Comparison of ENCODE assay signal across 9 cellular contexts in the genomic region with DNA sequence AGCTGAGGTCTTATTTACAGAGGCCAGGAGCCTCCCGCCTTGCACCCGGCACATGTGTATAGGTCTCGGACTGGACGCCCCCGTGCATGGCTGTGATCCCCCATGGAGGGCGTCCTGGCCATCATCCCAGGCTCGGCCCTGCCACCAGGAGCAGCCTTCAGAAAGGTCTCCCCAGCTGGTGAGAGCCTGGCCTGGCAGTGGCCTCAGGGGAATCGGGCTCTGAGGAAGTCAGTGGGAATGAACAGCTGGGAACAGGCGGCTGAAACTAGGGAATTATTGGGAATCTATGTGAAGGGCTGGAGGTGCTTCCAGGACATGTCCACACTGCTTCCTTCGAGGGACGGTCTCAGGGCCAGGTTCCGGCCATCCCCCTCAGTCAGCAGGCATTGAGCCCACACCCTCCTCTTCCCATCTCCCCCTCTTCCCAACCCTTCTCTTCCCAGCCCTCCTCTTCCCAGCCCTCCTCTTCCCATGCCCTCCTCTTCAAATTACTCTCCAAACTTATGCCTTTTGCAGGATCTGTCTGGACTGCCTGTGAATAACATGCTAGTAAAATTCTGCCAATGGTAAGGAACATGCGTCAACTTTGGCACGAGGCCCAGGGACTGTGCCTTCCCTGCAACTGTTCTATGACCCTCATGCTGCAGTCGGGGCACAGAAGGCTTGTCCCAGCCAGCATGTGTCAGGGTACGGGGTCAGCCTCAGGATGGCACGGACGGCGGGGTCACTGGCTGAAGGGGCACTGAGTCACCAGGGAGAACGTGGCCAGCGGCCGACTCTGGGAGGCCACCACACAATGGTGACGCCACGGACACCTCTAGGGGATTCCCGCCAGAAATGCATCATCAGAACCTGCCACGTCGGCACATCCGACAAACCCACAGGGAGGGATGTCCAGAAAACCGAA. TPM values are rescaled to one million over a fixed set of nuclear protein-coding genes. Genes with fewer than 3 reads are reported as not detected.
DNase-seq lines count a peak whose midpoint lies in the region; ATAC-seq, FAIRE-seq and TF ChIP-seq lines count a peak whose summit lies in the region.
"Had no signal": no experiment of that assay in that cellular context is flagged by ENCODE, and none has a peak within 500 bp of the region (broad histone marks: within the 10 kb centered on the region; RNA-seq: fewer than 3 reads in every experiment).

No MANE protein-coding gene starts in this region.

- no peaks in the 10 kb centered on the region for H3K27me3 Mint-ChIP-seq in stimulated activated naive CD8-positive, alpha-beta T cell treated with anti-CD3 and anti-CD28 coated beads, Interleukin-15, Interleukin-2, amounts not matched to agents 100 ng/mL and 50 ng/mL, for 24 hours

- H3K4me3 Mint-ChIP-seq in stimulated activated naive CD8-positive, alpha-beta T cell treated with anti-CD3 and anti-CD28 coated beads, Interleukin-15, Interleukin-2, amounts not matched to agents 100 ng/mL and 50 ng/mL, for 24 hours, result no peak overlapping the region

- H3K36me3 Mint-ChIP-seq in stimulated activated naive CD8-positive, alpha-beta T cell treated with anti-CD3 and anti-CD28 coated beads, Interleukin-15, Interleukin-2, amounts not matched to agents 100 ng/mL and 50 ng/mL, for 24 hours (ENCODE audit: low read depth), result peaks cover 16% of the 10 kb centered on the region

- H3K4me1 Mint-ChIP-seq in stimulated activated naive CD8-positive, alpha-beta T cell treated with anti-CD3 and anti-CD28 coated beads, Interleukin-15, Interleukin-2, amounts not matched to agents 100 ng/mL and 50 ng/mL, for 24 hours (ENCODE audit: low read depth), result no peaks in the 10 kb centered on the region

- peaks cover 10% of the 10 kb centered on the region for H3K4me1 ChIP-seq in vagina
- H3K4me1 ChIP-seq: Caco-2 had no signal

- H3K27me3 ChIP-seq in vagina, result no peaks in the 10 kb centered on the region

- H3K4me3 ChIP-seq in vagina, result no peak overlapping the region

- no peaks in the 10 kb centered on the region for H3K9me3 ChIP-seq in vagina
- H3K9me3 ChIP-seq: Caco-2 had no signal

- TF ChIP-seq CTCF in vagina (IDR thresholded peaks at IDR 0.05), result no peak

- H3K27ac ChIP-seq in vagina, result no peak overlapping the region

- no peak for ATAC-seq in stimulated activated naive CD8-positive, alpha-beta T cell treated with anti-CD3 and anti-CD28 coated beads, Interleukin-15, Interleukin-2, amounts not matched to agents 100 U/mL and 50 U/mL, for 24 hours

- no peaks in the 10 kb centered on the region for H3K9me3 Mint-ChIP-seq in stimulated activated naive CD8-positive, alpha-beta T cell treated with anti-CD3 and anti-CD28 coated beads, Interleukin-15, Interleukin-2, amounts not matched to agents 100 ng/mL and 50 ng/mL, for 24 hours

- peak overlapping the region; percentile 23 for H3K27ac Mint-ChIP-seq in stimulated activated naive CD8-positive, alpha-beta T cell treated with anti-CD3 and anti-CD28 coated beads, Interleukin-15, Interleukin-2, amounts not matched to agents 100 ng/mL and 50 ng/mL, for 24 hours

- TF ChIP-seq POLR2A in vagina (IDR thresholded peaks at IDR 0.05), result no peak

- FAIRE-seq in urothelium cell line (lab: Jason Lieb, UNC), result no peak

- intact Hi-C loops in vagina (cut with DNase I), result no loop called here

- DNase-seq in stimulated activated naive CD8-positive, alpha-beta T cell treated with anti-CD3 and anti-CD28 coated beads, Interleukin-15, Interleukin-2, amounts not matched to agents 100 U/mL and 50 U/mL, for 24 hours, result no peak
- DNase-seq in dermis blood vessel endothelial cell (peak; percentile 50), myocyte (ENCODE audit: low read depth) (peak; percentile 87), urothelium cell line (ENCODE audit: low spot score) (no peak), vagina (ENCODE audit: extremely low spot score in 2 of 2) (no peak)
- no peak for DNase-seq in stimulated activated CD4-positive, alpha-beta T cell treated with anti-CD3 and anti-CD28 coated beads, Interleukin-2, amount 100 ng/mL, for 24 hours
- no peak for DNase-seq in activated CD4-positive, alpha-beta T cell treated with anti-CD3 and anti-CD28 coated beads, Interleukin-2, amount 50 U/mL, for 4 hours
- DNase-seq: Caco-2 had no signal

- peaks cover 0 to 6% of the 10 kb centered on the region in 2 donors for H3K36me3 ChIP-seq in vagina

RNA-seq across cellular contexts. Expression of a gene that starts 24.2 kb away (rescaled TPM):
- total RNA-seq in dermis blood vessel endothelial cell (0.17 and 0.28 TPM in 2 replicates), myocyte (not detected in 2 replicates), vagina (not detected)
- 2.1 TPM for polyA plus RNA-seq in myocyte (2012)
- total RNA-seq: Caco-2 had no signal

Comparison
In these comparisons a context has a peak if more than half of its experiments do, and no peak if none do; other contexts are left out.
1. DNase-seq: peak in dermis blood vessel endothelial cell (single experiment) and myocyte (single experiment); none in stimulated activated naive CD8-positive, alpha-beta T cell treated with anti-CD3 and anti-CD28 coated beads, Interleukin-15, Interleukin-2, amounts not matched to agents 100 U/mL and 50 U/mL, for 24 hours (single experiment), stimulated activated CD4-positive, alpha-beta T cell treated with anti-CD3 and anti-CD28 coated beads, Interleukin-2, amount 100 ng/mL, for 24 hours (0 of 2), activated CD4-positive, alpha-beta T cell treated with anti-CD3 and anti-CD28 coated beads, Interleukin-2, amount 50 U/mL, for 4 hours (0 of 2), urothelium cell line (single experiment) and vagina (0 of 2).